ENCODE assay signal across 1 cellular context in genomic region chr6:138107752-138108592, GRCh38.
TF ChIP-seq lines count a peak whose summit lies in the region.

No MANE protein-coding gene starts in this region.

TF ChIP-seq in IMR-90, 13 proteins besides CTCF, POLR2A, EP300 and RAD21 (continued from another document):
- TF ChIP-seq CHD1 (IDR thresholded peaks at IDR 0.05; ENCODE audit: low read depth, low read length), result no peak
- TF ChIP-seq USF2 (IDR thresholded peaks at IDR 0.05; ENCODE audit: low read depth, low read length), result no peak
- no peak for TF ChIP-seq ELK1 (IDR thresholded peaks at IDR 0.05; ENCODE audit: borderline replicate concordance, low read depth, low read length)
- no peak for TF ChIP-seq RFX5 (IDR thresholded peaks at IDR 0.05; ENCODE audit: low read depth, low read length)
